20 cellular contexts compared by ENCODE assay signal in the genomic region with DNA sequence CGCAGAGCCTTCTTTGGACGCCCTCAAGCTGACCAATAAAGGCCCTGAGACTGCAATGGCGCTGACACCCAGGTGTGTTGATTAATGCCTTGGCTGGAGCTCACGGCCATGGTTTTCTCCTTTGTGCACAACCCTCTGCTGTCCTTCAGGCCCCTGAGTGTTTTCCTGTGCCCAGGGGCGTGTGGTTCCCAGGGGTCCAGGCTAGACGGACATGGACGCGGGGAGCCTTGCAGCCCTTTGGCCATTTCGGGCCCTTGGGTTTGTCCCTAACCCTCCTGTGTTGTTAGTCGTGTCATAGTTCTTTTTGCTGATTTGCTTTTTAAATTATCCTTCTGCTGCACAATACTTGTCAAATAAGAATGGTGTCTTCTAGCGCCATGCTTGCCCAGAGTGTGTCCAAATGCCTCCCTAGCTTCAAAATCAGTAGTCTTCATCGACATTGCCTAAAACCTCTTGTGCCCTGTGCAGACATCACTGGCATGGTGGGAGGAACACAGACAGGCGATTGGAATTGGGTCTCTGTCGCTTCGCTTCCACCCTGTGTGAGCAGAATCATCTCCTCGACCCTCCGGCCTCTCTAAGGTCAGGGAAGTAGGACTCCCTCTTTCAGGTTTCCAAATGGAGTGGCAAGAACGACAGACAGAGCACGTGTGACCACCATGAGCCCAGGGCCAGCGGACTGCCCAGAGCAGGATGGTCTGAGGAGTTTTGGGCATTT. TPM values are rescaled to one million over a fixed set of nuclear protein-coding genes. Genes with fewer than 3 reads are reported as not detected.
"Had no signal": no experiment of that assay in that cellular context is flagged by ENCODE, and none has a peak within 500 bp of the region (broad histone marks: within the 10 kb centered on the region; RNA-seq: fewer than 3 reads in every experiment).

No MANE protein-coding gene starts in this region.

- H3K36me3 ChIP-seq: ovary, thyroid gland had no signal

- ATAC-seq: body of pancreas, SK-N-SH treated with all-trans-retinoic acid at 6 μM for 48 hours, T-cell had no signal

- H3K4me3 Mint-ChIP-seq: activated naive CD4-positive, alpha-beta T cell treated with anti-CD3 and anti-CD28 coated beads for 36 hours; naive B cell; T-cell had no signal

- DNase-seq: activated CD4-positive, alpha-beta T cell treated with anti-CD3 and anti-CD28 coated beads, Interleukin-2, amount 50 U/mL, for 1 hour; activated naive CD4-positive, alpha-beta T cell treated with anti-CD3 and anti-CD28 coated beads for 36 hours; activated T-cell treated with anti-CD3 and anti-CD28 coated beads for 4 hours; body of pancreas; erythroblast; foreskin melanocyte; glutamatergic neuron; hypothalamus; naive B cell; ovary; stimulated activated naive CD4-positive, alpha-beta T cell; T1000; thyroid gland had no signal

- H3K27ac Mint-ChIP-seq: activated naive CD4-positive, alpha-beta T cell treated with anti-CD3 and anti-CD28 coated beads for 36 hours; T-cell had no signal

- H3K36me3 Mint-ChIP-seq: T-cell had no signal

- H3K4me3 ChIP-seq: body of pancreas, mucosa of descending colon, ovary, thyroid gland had no signal

- H3K27me3 ChIP-seq: ovary, thyroid gland had no signal

RNA-seq across cellular contexts. Expression of a gene that starts 1.9 kb away (rescaled TPM):
- total RNA-seq: activated naive CD4-positive, alpha-beta T cell treated with anti-CD3 and anti-CD28 coated beads for 36 hours; body of pancreas; cardiac septum; left lobe of liver; mucosa of descending colon; ovary; subcutaneous adipose tissue; T-cell; thyroid gland; ureter had no signal

RNA-seq across cellular contexts. Expression of a gene that starts 4.9 kb away (rescaled TPM):
- total RNA-seq: activated naive CD4-positive, alpha-beta T cell treated with anti-CD3 and anti-CD28 coated beads for 36 hours; body of pancreas; cardiac septum; left lobe of liver; mucosa of descending colon; ovary; subcutaneous adipose tissue; T-cell; ureter had no signal

RNA-seq across cellular contexts. Expression of a gene that starts 16.8 kb away (rescaled TPM):
- total RNA-seq: activated naive CD4-positive, alpha-beta T cell treated with anti-CD3 and anti-CD28 coated beads for 36 hours; body of pancreas; cardiac septum; left lobe of liver; mucosa of descending colon; ovary; subcutaneous adipose tissue; T-cell; thyroid gland; ureter had no signal

RNA-seq across cellular contexts. Expression of a gene that starts 16.9 kb away (rescaled TPM):
- total RNA-seq: activated naive CD4-positive, alpha-beta T cell treated with anti-CD3 and anti-CD28 coated beads for 36 hours; body of pancreas; cardiac septum; left lobe of liver; mucosa of descending colon; ovary; subcutaneous adipose tissue; T-cell; thyroid gland; ureter had no signal

RNA-seq across cellular contexts. Expression of a gene that starts 24.2 kb away (rescaled TPM):
- total RNA-seq: activated naive CD4-positive, alpha-beta T cell treated with anti-CD3 and anti-CD28 coated beads for 36 hours; body of pancreas; cardiac septum; left lobe of liver; mucosa of descending colon; ovary; subcutaneous adipose tissue; T-cell; thyroid gland; ureter had no signal
